ENCODE assay signal across 23 cellular contexts in the genomic region with DNA sequence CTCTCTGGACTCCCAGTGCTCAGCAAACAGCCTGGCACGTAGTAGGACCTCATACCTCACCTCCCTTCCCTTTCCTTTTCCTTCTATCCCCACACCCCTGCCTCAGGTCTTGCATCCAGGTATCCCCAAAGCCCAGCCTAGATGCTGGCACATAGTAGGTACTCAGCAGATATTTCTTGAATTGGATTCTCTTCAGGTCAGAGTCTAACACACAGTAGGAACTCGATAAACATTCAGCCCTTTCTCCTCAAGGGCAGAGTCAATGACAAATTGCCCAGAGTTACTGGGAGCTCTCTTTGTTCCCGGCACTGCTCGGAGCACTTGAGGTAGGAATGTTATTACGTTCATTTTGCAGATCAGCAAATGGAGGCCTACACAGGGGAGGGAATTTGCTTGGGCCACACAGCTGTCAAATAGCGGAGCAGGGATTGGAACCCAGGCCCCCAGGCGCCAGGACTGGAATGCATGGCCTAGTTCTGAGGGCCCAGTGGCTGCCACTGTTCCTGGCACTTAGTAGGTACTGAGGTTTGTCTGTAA. TPM values are rescaled to one million over a fixed set of nuclear protein-coding genes. Genes with fewer than 3 reads are reported as not detected.
DNase-seq lines count a peak whose midpoint lies in the region; ATAC-seq lines count a peak whose summit lies in the region.
"Had no signal": no experiment of that assay in that cellular context is flagged by ENCODE, and none has a peak within 500 bp of the region (broad histone marks: within the 10 kb centered on the region; RNA-seq: fewer than 3 reads in every experiment).

No MANE protein-coding gene starts in this region.

- H4K91ac ChIP-seq in mesenchymal stem cell (ENCODE audit: low read length): peak overlapping the region; percentile 87

- no peak overlapping the region for H3K23ac ChIP-seq in mesenchymal stem cell (ENCODE audit: low read length in 2 of 2)

- H2AFZ ChIP-seq in mesenchymal stem cell (ENCODE audit: low read depth, low read length): no peak overlapping the region

- H3K4me1 Mint-ChIP-seq in activated naive CD4-positive, alpha-beta T cell treated with anti-CD3 and anti-CD28 coated beads, Interleukin-2, amount 50 U/mL, for 24 hours: peaks cover 78% of the 10 kb centered on the region

- peak overlapping the region; percentile 59 for H4K8ac ChIP-seq in mesenchymal stem cell (ENCODE audit: low read length)

- H3K4me2 ChIP-seq in mesenchymal stem cell (ENCODE audit: low read length, poor library complexity, severe bottlenecking) (no peak overlapping the region), skeletal muscle satellite cell (ENCODE audit: low read length) (peak overlapping the region; percentile 41)

- peak overlapping the region; percentile 74 for H3K27ac Mint-ChIP-seq in activated naive CD4-positive, alpha-beta T cell treated with anti-CD3 and anti-CD28 coated beads, Interleukin-2, amount 50 U/mL, for 24 hours

- H3K36me3 Mint-ChIP-seq in activated naive CD4-positive, alpha-beta T cell treated with anti-CD3 and anti-CD28 coated beads, Interleukin-2, amount 50 U/mL, for 24 hours: peaks cover 3% of the 10 kb centered on the region
- H3K36me3 Mint-ChIP-seq: IgD-negative memory B cell had no signal

- H2BK120ac ChIP-seq in mesenchymal stem cell (ENCODE audit: low read depth, low read length): no peak overlapping the region

- H3K4me1 ChIP-seq in SJSA1 (replicated peaks): peaks cover 23% of the 10 kb centered on the region
- H3K4me1 ChIP-seq in mesenchymal stem cell (ENCODE audit: control insufficient read depth, insufficient read depth, low read depth, low read length): peaks cover 28% of the 10 kb centered on the region
- peaks cover 8% of the 10 kb centered on the region for H3K4me1 ChIP-seq in skeletal muscle satellite cell (ENCODE audit: control insufficient read depth, insufficient read depth, low read length)
- H3K4me1 ChIP-seq: lower lobe of right lung, pancreas had no signal

- H2BK15ac ChIP-seq in mesenchymal stem cell (ENCODE audit: low read depth, poor library complexity, severe bottlenecking): no peak overlapping the region

- H3K4me3 Mint-ChIP-seq in activated naive CD4-positive, alpha-beta T cell treated with anti-CD3 and anti-CD28 coated beads, Interleukin-2, amount 50 U/mL, for 24 hours: no peak overlapping the region
- H3K4me3 Mint-ChIP-seq: activated CD4-positive, alpha-beta T cell treated with anti-CD3 and anti-CD28 coated beads, Interleukin-2, amount 10 ng/mL, durations not matched to agents 7 days and 5 days; IgD-negative memory B cell had no signal

- peak overlapping the region; percentile 42 to 70 for H2BK12ac ChIP-seq in mesenchymal stem cell (ENCODE audit: low read length in 2 of 2)

- H3K27me3 ChIP-seq in SJSA1 (replicated peaks): no peaks in the 10 kb centered on the region
- peaks cover 0 to 16% of the 10 kb centered on the region in 2 experiments for H3K27me3 ChIP-seq in mesenchymal stem cell (ENCODE audit: control insufficient read depth in 1 of 2, insufficient read depth in 1 of 2, low read length in 2 of 2)
- H3K27me3 ChIP-seq in skeletal muscle satellite cell (ENCODE audit: control insufficient read depth, insufficient read depth, low read length): peaks cover 28% of the 10 kb centered on the region
- H3K27me3 ChIP-seq: BE2C, pancreas had no signal

- no peaks in the 10 kb centered on the region for H3K27me3 Mint-ChIP-seq in activated naive CD4-positive, alpha-beta T cell treated with anti-CD3 and anti-CD28 coated beads, Interleukin-2, amount 50 U/mL, for 24 hours
- H3K27me3 Mint-ChIP-seq: activated CD4-positive, alpha-beta T cell treated with anti-CD3 and anti-CD28 coated beads, Interleukin-2, amount 10 ng/mL, durations not matched to agents 7 days and 5 days; IgD-negative memory B cell had no signal

- H3K14ac ChIP-seq in mesenchymal stem cell (ENCODE audit: low read length in 2 of 2): peak overlapping the region in 1 of 2 experiments; percentile 42

- H3K18ac ChIP-seq in mesenchymal stem cell (ENCODE audit: low read depth in 1 of 2, low read length in 2 of 2): peak overlapping the region; percentile 26 to 28

- H3K9me3 ChIP-seq in SJSA1 (replicated peaks): no peaks in the 10 kb centered on the region
- H3K9me3 ChIP-seq in mesenchymal stem cell (ENCODE audit: control insufficient read depth, low read length): no peaks in the 10 kb centered on the region
- no peaks in the 10 kb centered on the region for H3K9me3 ChIP-seq in skeletal muscle satellite cell (replicated peaks; ENCODE audit: low read length)
- H3K9me3 ChIP-seq: BE2C, lower lobe of right lung, pancreas had no signal

- H3K4me3 ChIP-seq in SJSA1 (no peak overlapping the region), mesenchymal stem cell (ENCODE audit: insufficient read depth in 1 of 2, low read depth in 1 of 2, low read length in 2 of 2) (no peak overlapping the region), skeletal muscle satellite cell (ENCODE audit: low read length) (no peak overlapping the region)
- H3K4me3 ChIP-seq: coronary artery, lower lobe of right lung, pancreas, SK-N-MC had no signal

- H3K9ac ChIP-seq in mesenchymal stem cell (ENCODE audit: low read length) (no peak overlapping the region), skeletal muscle satellite cell (ENCODE audit: low read depth, low read length) (peak overlapping the region; percentile 58)

- no peak for ATAC-seq in GM18519 (IDR thresholded peaks at IDR 0.05; ENCODE audit: low FRiP score, unreplicated experiment)
- ATAC-seq: lower lobe of right lung had no signal

- H3K79me1 ChIP-seq in mesenchymal stem cell (replicated peaks; ENCODE audit: low read length, poor library complexity, severe bottlenecking): no peaks in the 10 kb centered on the region

- H2AK5ac ChIP-seq in mesenchymal stem cell (ENCODE audit: low read length, severe bottlenecking): no peak overlapping the region

- H3K9me3 Mint-ChIP-seq in activated naive CD4-positive, alpha-beta T cell treated with anti-CD3 and anti-CD28 coated beads, Interleukin-2, amount 50 U/mL, for 24 hours: no peaks in the 10 kb centered on the region
- H3K9me3 Mint-ChIP-seq: activated CD4-positive, alpha-beta T cell treated with anti-CD3 and anti-CD28 coated beads, Interleukin-2, amount 10 ng/mL, durations not matched to agents 7 days and 5 days; IgD-negative memory B cell had no signal

- no peak for DNase-seq in activated naive CD4-positive, alpha-beta T cell treated with Interleukin-2 at 50 U/mL for 16 hours
- DNase-seq in SJSA1 (ENCODE audit: low read depth in 1 of 2, low spot score in 2 of 2) (no peak), mesenchymal stem cell (no peak), SKM-1 treated with dmso at 0.1 percent for 144 hours (lab: John Stamatoyannopoulos, UW; ENCODE audit: unreplicated experiment) (no peak), GF-D8 (lab: John Stamatoyannopoulos, UW) (no peak)
- DNase-seq: activated CD4-positive, alpha-beta T cell treated with anti-CD3 and anti-CD28 coated beads, Interleukin-2, amount 10 ng/mL, durations not matched to agents 7 days and 5 days; lower lobe of right lung; NCI-H1105; NCI-H2029; NCI-H345; NCI-H774; RPMI8226; stimulated activated CD4-positive, alpha-beta T cell treated with anti-CD3 and anti-CD28 coated beads, Interleukin-4, amount 100 ng/mL, for 1 hour; stimulated activated naive CD4-positive, alpha-beta T cell treated with Interleukin-2 at 50 U/mL for 16 hours had no signal

- H3K36me3 ChIP-seq in SJSA1: no peaks in the 10 kb centered on the region
- H3K36me3 ChIP-seq in mesenchymal stem cell (ENCODE audit: control insufficient read depth in 1 of 2, insufficient read depth in 2 of 2, low read depth in 1 of 2, low read length in 2 of 2): peaks cover 0 to 3% of the 10 kb centered on the region in 2 experiments
- H3K36me3 ChIP-seq in skeletal muscle satellite cell (ENCODE audit: insufficient read depth, low read length): no peaks in the 10 kb centered on the region
- H3K36me3 ChIP-seq: BE2C, lower lobe of right lung, pancreas had no signal

- no peak overlapping the region for H2BK5ac ChIP-seq in mesenchymal stem cell (ENCODE audit: low read depth, low read length, poor library complexity, severe bottlenecking)

- peak overlapping the region; percentile 36 for H3K27ac ChIP-seq in SJSA1
- H3K27ac ChIP-seq in mesenchymal stem cell (ENCODE audit: low read length, poor library complexity, severe bottlenecking): no peak overlapping the region
- H3K27ac ChIP-seq: coronary artery, lower lobe of right lung, pancreas, SK-N-MC, VCaP had no signal

- peak overlapping the region in 1 of 2 experiments; percentile 5 for H3K4ac ChIP-seq in mesenchymal stem cell (ENCODE audit: low read depth in 1 of 2, low read length in 2 of 2)

- WGBS in mesenchymal stem cell: 85% methylated on average over 7 of the region's 7 CpGs

RNA-seq across cellular contexts. Expression of gene NOL4L, which starts 25.8 kb away (rescaled TPM):
- total RNA-seq in SJSA1 (2014; rRNA removed; shearing (Covaris generic)): 11.4 and 13.4 TPM in 2 replicates
- polyA plus RNA-seq in mesenchymal stem cell (2013, experiment 1 of 2): 34.4 TPM
- polyA plus RNA-seq in mesenchymal stem cell (2013, experiment 2 of 2): 33.5 TPM
- 3.5 and 3.7 TPM in 2 replicates for total RNA-seq in skeletal muscle satellite cell (2012; rRNA removed)
